Comparison of ENCODE assay signal across 10 cellular contexts in the genomic region with DNA sequence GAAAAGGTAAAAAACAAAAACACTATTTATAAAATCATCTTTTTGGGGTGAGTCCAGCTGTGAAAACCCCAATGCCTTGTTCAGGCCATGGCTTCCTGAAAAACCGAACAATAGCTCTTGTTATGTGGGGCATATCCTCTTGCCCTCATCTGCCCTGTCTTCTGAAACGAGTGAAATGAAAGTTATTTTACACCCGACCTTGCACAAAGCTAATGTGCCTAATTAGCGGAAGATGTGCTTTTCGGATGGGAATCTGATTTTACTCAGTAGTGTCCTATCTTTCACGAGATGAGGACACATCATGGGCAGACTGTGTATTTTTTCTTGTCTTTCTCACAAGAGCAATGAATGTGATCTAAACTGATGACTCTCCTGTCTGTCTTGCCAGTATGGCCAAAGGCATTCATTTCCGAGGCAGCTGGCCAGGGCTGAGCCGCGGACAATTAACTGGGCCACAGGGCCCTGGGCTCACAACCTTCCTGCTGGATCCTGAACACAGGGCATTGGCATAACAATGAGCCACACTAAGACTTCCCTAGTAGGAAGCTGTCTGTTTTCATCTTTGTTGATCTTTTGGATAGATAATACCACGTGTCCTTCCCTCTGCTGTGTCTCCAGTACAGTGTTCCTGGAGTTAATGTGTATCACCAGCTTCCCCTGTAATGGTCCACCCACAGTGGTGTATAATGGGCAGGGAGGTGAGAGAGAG.
DNase-seq lines count a peak whose midpoint lies in the region; ATAC-seq and TF ChIP-seq lines count a peak whose summit lies in the region.
"Had no signal": no experiment of that assay in that cellular context is flagged by ENCODE, and none has a peak within 500 bp of the region (broad histone marks: within the 10 kb centered on the region; RNA-seq: fewer than 3 reads in every experiment).

No MANE protein-coding gene starts in this region.

- H3K9me2 ChIP-seq in OCI-LY7 (ENCODE audit: insufficient read depth, low read length), result no peaks in the 10 kb centered on the region

- H3K36me3 ChIP-seq in OCI-LY7 (ENCODE audit: insufficient read depth, low read length), result no peaks in the 10 kb centered on the region; the same call in 1 of the 2 replicates

- H3K4me3 ChIP-seq in OCI-LY7 (ENCODE audit: low read depth, low read length, poor library complexity, severe bottlenecking) (no peak overlapping the region), fibroblast of mammary gland (ENCODE audit: control insufficient read depth, low read depth, low read length) (no peak overlapping the region)

- CTCF ChIA-PET in OCI-LY7 (lab: Charles Lee; ENCODE audit: unreplicated experiment), result no interaction called here

- DNase-seq in ELF-1 (ENCODE audit: low read depth, low spot score), result peak; percentile 88
- DNase-seq in OCI-LY7 (ENCODE audit: low spot score), result no peak
- peak; percentile 75 for DNase-seq in fibroblast of mammary gland (ENCODE audit: low read depth)
- DNase-seq in nucleus accumbens (lab: John Stamatoyannopoulos, UW), result peak in 30 of 56 donors; percentile 8 to 60 (median 30)
- no peak for DNase-seq in NCI-H187 (lab: John Stamatoyannopoulos, UW)
- DNase-seq: natural killer cell had no signal

- no peak overlapping the region for H3K4me2 ChIP-seq in OCI-LY7 (ENCODE audit: low read length)
- H3K4me2 ChIP-seq: KMS-11 had no signal

- no peak overlapping the region for H3K27ac ChIP-seq in OCI-LY7 (ENCODE audit: low read depth, low read length, poor library complexity, severe bottlenecking)
- H3K27ac ChIP-seq: KMS-11 had no signal

- peaks cover 46% of the 10 kb centered on the region for H3K4me1 ChIP-seq in OCI-LY7 (ENCODE audit: insufficient read depth, low read length, poor library complexity, severe bottlenecking)

- peak overlapping the region; percentile 68; the same call in 1 of the 2 replicates for H2AFZ ChIP-seq in OCI-LY7 (ENCODE audit: low read length)

- BruUV-seq in OCI-LY7 (replicated peaks; lab: Mats Ljungman, UMichigan), result no TSS peak

- no peak for ATAC-seq in HG02852 (IDR thresholded peaks at IDR 0.05; ENCODE audit: unreplicated experiment)
- no peak for ATAC-seq in HG02642 (IDR thresholded peaks at IDR 0.05; ENCODE audit: poor library complexity, unreplicated experiment)
- no peak for ATAC-seq in GM18519 (IDR thresholded peaks at IDR 0.05; ENCODE audit: low FRiP score, unreplicated experiment)

- no peaks in the 10 kb centered on the region for H3K79me2 ChIP-seq in OCI-LY7 (ENCODE audit: insufficient read depth, low read depth, low read length)

- TF ChIP-seq CTCF in OCI-LY7 (conservative IDR thresholded peaks at IDR 0.05; ENCODE audit: low read length), result no peak
- no peak for TF ChIP-seq CTCF in fibroblast of mammary gland (conservative IDR thresholded peaks at IDR 0.05; ENCODE audit: control insufficient read depth, insufficient read depth, low read depth, low read length)

- H3K9me3 ChIP-seq in OCI-LY7 (ENCODE audit: low read length), result no peaks in the 10 kb centered on the region

- intact Hi-C loops in OCI-LY7 (cut with micrococcal nuclease; ENCODE audit: unreplicated experiment), result no loop called here

- H4K20me1 ChIP-seq in OCI-LY7 (ENCODE audit: insufficient read depth, low read length), result no peaks in the 10 kb centered on the region

- POLR2A ChIA-PET in OCI-LY7 (lab: Charles Lee), result interaction anchor here (0.6 to 1.6 kb wide), 7 partner anchors 8 to 137 kb away, joined by 3 to 4 read pairs (median 3); no protein-coding TSS in a partner anchor

Comparison
In these comparisons a context has a peak if more than half of its experiments do, and no peak if none do; other contexts are left out.
1. DNase-seq: peak in ELF-1 (single experiment), fibroblast of mammary gland (single experiment) and nucleus accumbens (30 of 56); none in OCI-LY7 (single experiment) and NCI-H187 (0 of 2).